In genomic region chr11:60840711-60841430, GRCh38 we compare ENCODE assay signal across 8 cellular contexts. TPM values are rescaled to one million over a fixed set of nuclear protein-coding genes. Genes with fewer than 3 reads are reported as not detected.
DNase-seq lines count a peak whose midpoint lies in the region; ATAC-seq and TF ChIP-seq lines count a peak whose summit lies in the region.
"Had no signal": no experiment of that assay in that cellular context is flagged by ENCODE, and none has a peak within 500 bp of the region (broad histone marks: within the 10 kb centered on the region; RNA-seq: fewer than 3 reads in every experiment).

No MANE protein-coding gene starts in this region.

- H3K4me3 ChIP-seq in iPS-18a (ENCODE audit: low read length) (no peak overlapping the region), H7 (ENCODE audit: insufficient read depth, low read depth, low read length) (no peak overlapping the region)

- peaks cover 6% of the 10 kb centered on the region for H3K36me3 Mint-ChIP-seq in HFFc6 (ENCODE audit: low read depth)
- H3K36me3 Mint-ChIP-seq in activated naive CD8-positive, alpha-beta T cell treated with anti-CD3 and anti-CD28 coated beads, Interleukin-2, amount 50 U/mL, for 24 hours (ENCODE audit: low read depth), result peaks cover 32% of the 10 kb centered on the region

- H3K9ac ChIP-seq in iPS-18a (ENCODE audit: low read length), result peak overlapping the region; percentile 84

- H3K9me3 Mint-ChIP-seq in HFFc6, result no peaks in the 10 kb centered on the region
- no peaks in the 10 kb centered on the region for H3K9me3 Mint-ChIP-seq in activated naive CD8-positive, alpha-beta T cell treated with anti-CD3 and anti-CD28 coated beads, Interleukin-2, amount 50 U/mL, for 24 hours

- H3K27ac Mint-ChIP-seq in HFFc6, result peak overlapping the region; percentile 86
- H3K27ac Mint-ChIP-seq in activated naive CD8-positive, alpha-beta T cell treated with anti-CD3 and anti-CD28 coated beads, Interleukin-2, amount 50 U/mL, for 24 hours, result peak overlapping the region; percentile 97

- no peaks in the 10 kb centered on the region for H3K9me3 ChIP-seq in iPS-18a (ENCODE audit: control insufficient read depth, low read depth, low read length)

- no peak for ATAC-seq in activated naive CD8-positive, alpha-beta T cell treated with anti-CD3 and anti-CD28 coated beads, Interleukin-2, amount 50 U/mL, for 24 hours
- no peak for ATAC-seq in GM21367 (IDR thresholded peaks at IDR 0.05; ENCODE audit: unreplicated experiment)

- TF ChIP-seq CTCF in HFFc6 (IDR thresholded peaks at IDR 0.05), result no peak

- H3K36me3 ChIP-seq in iPS-18a (ENCODE audit: control insufficient read depth, low read depth, low read length), result peaks cover 4% of the 10 kb centered on the region
- H3K36me3 ChIP-seq in H7 (replicated peaks; ENCODE audit: control insufficient read depth, insufficient read depth, low read length), result no peaks in the 10 kb centered on the region; the same call in 1 of the 2 replicates

- DNase-seq in HFFc6 (peak; percentile 75), substantia nigra (lab: John Stamatoyannopoulos, UW) (peak in 4 of 49 donors; percentile 9 to 36 (median 18)), NCI-H446 treated with DMSO at 0.1 percent for 48 hours (lab: John Stamatoyannopoulos, UW) (no peak), H7 (no peak)
- no peak for DNase-seq in activated naive CD8-positive, alpha-beta T cell treated with anti-CD3 and anti-CD28 coated beads, Interleukin-2, amount 50 U/mL, for 24 hours

- H3K27ac ChIP-seq in iPS-18a (ENCODE audit: low read length), result no peak overlapping the region
- peak overlapping the region; percentile 23 for H3K27ac ChIP-seq in substantia nigra (ENCODE audit: low read depth, low read length, poor library complexity, severe bottlenecking)

- peaks cover 13% of the 10 kb centered on the region for H3K4me1 ChIP-seq in iPS-18a (ENCODE audit: control insufficient read depth, low read depth, low read length)

- peaks cover 12% of the 10 kb centered on the region; the same call in 1 of the 2 replicates for H3K27me3 Mint-ChIP-seq in HFFc6 (ENCODE audit: insufficient read depth)
- no peaks in the 10 kb centered on the region for H3K27me3 Mint-ChIP-seq in activated naive CD8-positive, alpha-beta T cell treated with anti-CD3 and anti-CD28 coated beads, Interleukin-2, amount 50 U/mL, for 24 hours

- peaks cover 53% of the 10 kb centered on the region for H3K4me1 Mint-ChIP-seq in HFFc6 (ENCODE audit: low read depth)
- H3K4me1 Mint-ChIP-seq in activated naive CD8-positive, alpha-beta T cell treated with anti-CD3 and anti-CD28 coated beads, Interleukin-2, amount 50 U/mL, for 24 hours, result peaks cover 36% of the 10 kb centered on the region

- H3K27me3 ChIP-seq in iPS-18a (ENCODE audit: control insufficient read depth, insufficient read depth, low read length) (no peaks in the 10 kb centered on the region), H7 (ENCODE audit: control insufficient read depth, insufficient read depth, low read length) (peaks cover 1% of the 10 kb centered on the region; the same call in 1 of the 2 replicates)

- H3K4me3 Mint-ChIP-seq in HFFc6, result peak overlapping the region; percentile 97
- peak overlapping the region; percentile 88 for H3K4me3 Mint-ChIP-seq in activated naive CD8-positive, alpha-beta T cell treated with anti-CD3 and anti-CD28 coated beads, Interleukin-2, amount 50 U/mL, for 24 hours

RNA-seq across cellular contexts. Expression of gene CCDC86, which starts 1.0 kb away (rescaled TPM):
- total RNA-seq in HFFc6 (2021; fragmentation: NEBNext Ultra II Directional; extraction: Animal tissue kit (Norgen Biotek cat#: 25700)), result 10 to 100 TPM; 45.4 to 66.3 (median 54.4) TPM
- total RNA-seq in H7 (2014; rRNA removed; shearing (Covaris generic)), result 17.6 and 19.4 TPM in 2 replicates

RNA-seq across cellular contexts. Expression of gene PTGDR2, which starts 14.9 kb away (rescaled TPM):
- not detected for total RNA-seq in HFFc6 (2021; fragmentation: NEBNext Ultra II Directional; extraction: Animal tissue kit (Norgen Biotek cat#: 25700))
- 0.03 and 0.44 TPM in 2 replicates for total RNA-seq in H7 (2014; rRNA removed; shearing (Covaris generic))
- total RNA-seq: SK-MEL-5 had no signal

RNA-seq across cellular contexts. Expression of gene ZP1, which starts 26.5 kb away (rescaled TPM):
- total RNA-seq in HFFc6 (2021; fragmentation: NEBNext Ultra II Directional; extraction: Animal tissue kit (Norgen Biotek cat#: 25700)), result under 1 TPM in 3 of 6 experiments, not detected in 3; 0.13 to 0.30 (median 0.29) TPM
- not detected in 2 replicates for total RNA-seq in H7 (2014; rRNA removed; shearing (Covaris generic))
- total RNA-seq: SK-MEL-5 had no signal

RNA-seq across cellular contexts. Expression of gene MS4A10, which starts 55.7 kb away (rescaled TPM):
- total RNA-seq in HFFc6 (2021; fragmentation: NEBNext Ultra II Directional; extraction: Animal tissue kit (Norgen Biotek cat#: 25700)), result not detected
- not detected in 2 replicates for total RNA-seq in H7 (2014; rRNA removed; shearing (Covaris generic))
- total RNA-seq: SK-MEL-5 had no signal
